Comparison of ENCODE assay signal across 18 cellular contexts in the genomic region with DNA sequence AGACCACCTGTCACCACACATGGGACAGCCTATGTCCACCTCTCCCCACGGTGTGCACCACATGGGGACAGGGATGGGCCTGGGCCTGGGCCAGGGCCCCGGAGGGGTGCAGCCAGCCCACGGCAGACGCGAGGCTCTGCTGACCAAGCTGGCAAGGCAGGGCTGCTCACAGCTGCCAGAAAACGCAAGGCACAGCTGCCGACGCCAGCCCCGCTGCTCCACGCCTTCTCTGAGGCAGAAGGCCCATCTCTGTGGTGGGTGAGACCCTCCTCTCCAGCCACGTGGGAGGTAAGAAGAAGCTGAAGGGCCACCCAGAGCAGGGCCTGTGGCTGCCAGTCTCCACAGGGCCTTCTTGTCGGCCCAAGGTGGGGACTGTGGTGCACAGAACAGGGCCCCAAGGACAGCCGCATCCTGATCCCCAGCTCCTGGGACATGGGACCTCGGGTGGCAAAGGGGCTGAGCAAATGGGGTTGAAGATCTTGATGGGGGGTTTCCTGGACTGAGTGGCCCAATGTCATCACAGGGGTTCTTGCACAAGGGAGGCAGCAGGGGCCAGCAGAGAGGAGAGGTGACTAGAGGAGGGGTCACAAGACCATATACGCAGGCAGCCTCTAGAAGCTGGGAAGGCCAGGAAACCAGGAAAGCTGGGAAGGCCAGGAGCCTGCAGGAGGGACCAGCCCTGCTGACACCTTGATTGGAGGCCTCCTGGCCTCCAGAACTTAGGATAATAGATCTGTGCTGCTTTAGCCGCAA.
DNase-seq lines count a peak whose midpoint lies in the region; TF ChIP-seq lines count a peak whose summit lies in the region.
"Had no signal": no experiment of that assay in that cellular context is flagged by ENCODE, and none has a peak within 500 bp of the region (broad histone marks: within the 10 kb centered on the region; RNA-seq: fewer than 3 reads in every experiment).

No MANE protein-coding gene starts in this region.

- intact Hi-C loops in left ventricle myocardium inferior (cut with micrococcal nuclease) (no loop called here), prostate gland (cut with DNase I) (no loop called here), uterus (cut with DNase I; ENCODE audit: low total_unique reads) (no loop called here), Calu3 (cut with micrococcal nuclease; ENCODE audit: unreplicated experiment) (no loop called here)

- H3K36me3 Mint-ChIP-seq in chondrocyte (ENCODE audit: low read depth) = peaks cover 5% of the 10 kb centered on the region
- peaks cover 14% of the 10 kb centered on the region for H3K36me3 Mint-ChIP-seq in Calu3 (ENCODE audit: insufficient read depth, unreplicated experiment)

- H3K4me3 ChIP-seq in left ventricle myocardium inferior (peak overlapping the region; percentile 10), prostate gland (no peak overlapping the region), uterus (peak overlapping the region in 1 of 2 donors; percentile 0)
- H3K4me3 ChIP-seq: hepatocyte, SK-N-MC had no signal

- H3K4me3 Mint-ChIP-seq in chondrocyte (ENCODE audit: unreplicated experiment) (no peak overlapping the region), Calu3 (ENCODE audit: low read depth, unreplicated experiment) (no peak overlapping the region)
- H3K4me3 Mint-ChIP-seq: B cell, IgD-negative memory B cell had no signal

- TF ChIP-seq POLR2A in prostate gland (IDR thresholded peaks at IDR 0.05) (no peak), uterus (IDR thresholded peaks at IDR 0.05) (no peak)

- TF ChIP-seq CTCF in chondrocyte (IDR thresholded peaks at IDR 0.05) (no peak), left ventricle myocardium inferior (IDR thresholded peaks at IDR 0.05; ENCODE audit: borderline replicate concordance) (no peak), prostate gland (IDR thresholded peaks at IDR 0.05) (no peak), uterus (IDR thresholded peaks at IDR 0.05) (no peak), Calu3 (IDR thresholded peaks at IDR 0.05; ENCODE audit: unreplicated experiment) (no peak)

- H3K27ac ChIP-seq in left ventricle myocardium inferior (replicated peaks) (peak overlapping the region; percentile 54), prostate gland (peak overlapping the region; percentile 61 to 75), uterus (peak overlapping the region; percentile 77 to 81)
- H3K27ac ChIP-seq: hepatocyte, parathyroid adenoma had no signal

- H3K27me3 Mint-ChIP-seq in chondrocyte (ENCODE audit: low read depth) (no peaks in the 10 kb centered on the region), Calu3 (ENCODE audit: unreplicated experiment) (no peaks in the 10 kb centered on the region)
- H3K27me3 Mint-ChIP-seq: B cell, IgD-negative memory B cell had no signal

- H3K9me3 Mint-ChIP-seq in chondrocyte (ENCODE audit: low read depth) = no peaks in the 10 kb centered on the region
- H3K9me3 Mint-ChIP-seq in Calu3 (ENCODE audit: low read depth, unreplicated experiment) = no peaks in the 10 kb centered on the region
- H3K9me3 Mint-ChIP-seq: IgD-negative memory B cell had no signal

- H3K36me3 ChIP-seq in left ventricle myocardium inferior (no peaks in the 10 kb centered on the region), prostate gland (no peaks in the 10 kb centered on the region), uterus (no peaks in the 10 kb centered on the region)

- DNase-seq in chondrocyte (ENCODE audit: low spot score) (peak; percentile 69), left ventricle myocardium inferior (peak; percentile 13), prostate gland (ENCODE audit: low spot score) (no peak), uterus (no peak), GOT3 (lab: John Stamatoyannopoulos, UW) (no peak), Calu3 (no peak)
- no peak for DNase-seq in stimulated activated CD4-positive, alpha-beta T cell treated with anti-CD3 and anti-CD28 coated beads, Interleukin-12 subunit alpha, Interleukin-12 subunit beta, amount 100 ng/mL, for 4 hours
- DNase-seq: activated CD4-positive, alpha-beta T cell treated with anti-CD3 and anti-CD28 coated beads for 4 hours; activated naive CD4-positive, alpha-beta T cell treated with anti-CD3 and anti-CD28 coated beads, Interleukin-2, amount 50 U/mL, for 16 hours; DMS53; NCI-H2081; NCI-H524; stimulated activated CD4-positive, alpha-beta T cell treated with anti-CD3 and anti-CD28 coated beads, Interleukin-15, amount 100 ng/mL, for 24 hours had no signal

- 66% methylated on average over 16 of the region's 16 CpGs for WGBS in prostate gland

- CTCF ChIA-PET in Calu3 (lab: Charles Lee) = no interaction called here

- BruUV-seq in Calu3 (replicated peaks; lab: Mats Ljungman, UMichigan) = no TSS peak

- H3K4me1 ChIP-seq in left ventricle myocardium inferior (peaks cover 56% of the 10 kb centered on the region), prostate gland (replicated peaks) (peaks cover 13% of the 10 kb centered on the region), uterus (peaks cover 5 to 8% of the 10 kb centered on the region in 2 donors)
- H3K4me1 ChIP-seq: parathyroid adenoma had no signal

- H3K4me1 Mint-ChIP-seq in chondrocyte (ENCODE audit: low read depth) (peaks cover 16% of the 10 kb centered on the region), Calu3 (ENCODE audit: low read depth, unreplicated experiment) (no peaks in the 10 kb centered on the region)
- H3K4me1 Mint-ChIP-seq: B cell, IgD-negative memory B cell had no signal

- no peaks in the 10 kb centered on the region for H3K27me3 ChIP-seq in left ventricle myocardium inferior (ENCODE audit: low read depth)
- H3K27me3 ChIP-seq in prostate gland (replicated peaks; ENCODE audit: insufficient read depth) = no peaks in the 10 kb centered on the region
- H3K27me3 ChIP-seq in uterus = no peaks in the 10 kb centered on the region
- H3K27me3 ChIP-seq: hepatocyte had no signal

- no peak overlapping the region for H3K27ac Mint-ChIP-seq in chondrocyte (ENCODE audit: unreplicated experiment)
- H3K27ac Mint-ChIP-seq in Calu3 (ENCODE audit: unreplicated experiment) = no peak overlapping the region
- H3K27ac Mint-ChIP-seq: B cell, IgD-negative memory B cell had no signal

- H3K9me3 ChIP-seq in left ventricle myocardium inferior (replicated peaks) (no peaks in the 10 kb centered on the region), prostate gland (no peaks in the 10 kb centered on the region), uterus (no peaks in the 10 kb centered on the region)

Comparison
In these comparisons a context has a peak if more than half of its experiments do, and no peak if none do; other contexts are left out.
1. DNase-seq: peak in chondrocyte (single experiment) and left ventricle myocardium inferior (single experiment); none in prostate gland (single experiment), uterus (0 of 2), GOT3 (single experiment), Calu3 (single experiment) and stimulated activated CD4-positive, alpha-beta T cell treated with anti-CD3 and anti-CD28 coated beads, Interleukin-12 subunit alpha, Interleukin-12 subunit beta, amount 100 ng/mL, for 4 hours (single experiment).
2. Peak in every context shown above with its lines, with median percentiles within 50 percentile points of each other: H3K27ac ChIP-seq.